Comparison of ENCODE assay signal across 13 cellular contexts in genomic region chr11:2523821-2524391, GRCh38.
DNase-seq lines count a peak whose midpoint lies in the region; ATAC-seq and TF ChIP-seq lines count a peak whose summit lies in the region.
"Had no signal": no experiment of that assay in that cellular context is flagged by ENCODE, and none has a peak within 500 bp of the region (broad histone marks: within the 10 kb centered on the region; RNA-seq: fewer than 3 reads in every experiment).

No MANE protein-coding gene starts in this region.

- H3K4me1 Mint-ChIP-seq in nephron progenitor cell: peaks cover 23% of the 10 kb centered on the region
- H3K4me1 Mint-ChIP-seq: neural crest cell had no signal

- WGBS in adrenal gland, 4 donors: 69 to 77% (median 73%) methylated on average over 11 to 18 of the region's 18 CpGs
- whole genome bisulfite sequencing in testis, 2 donors: 87 to 91% methylated on average over 18 of the region's 18 CpGs

- H3K27ac ChIP-seq in adrenal gland (peak overlapping the region in 4 of 5 donors; percentile 10 to 82 (median 58)), lower lobe of right lung (no peak overlapping the region), testis (no peak overlapping the region)
- H3K27ac ChIP-seq: cardiac muscle cell had no signal

- H3K27me3 Mint-ChIP-seq in nephron progenitor cell (ENCODE audit: low read depth, poor library complexity): peaks cover 40% of the 10 kb centered on the region

- H3K4me3 ChIP-seq in adrenal gland: no peak overlapping the region
- H3K4me3 ChIP-seq in lower lobe of right lung: no peak overlapping the region
- no peak overlapping the region for H3K4me3 ChIP-seq in testis
- H3K4me3 ChIP-seq: cardiac muscle cell had no signal

- H3K27me3 ChIP-seq in adrenal gland: no peaks in the 10 kb centered on the region
- no peaks in the 10 kb centered on the region for H3K27me3 ChIP-seq in lower lobe of right lung (ENCODE audit: low read depth)
- H3K27me3 ChIP-seq in testis: no peaks in the 10 kb centered on the region

- H3K4me1 ChIP-seq in adrenal gland (replicated peaks in 1 of 2) (peaks cover 51 to 59% of the 10 kb centered on the region in 2 donors), lower lobe of right lung (peaks cover 16% of the 10 kb centered on the region), testis (no peaks in the 10 kb centered on the region)

- no peak overlapping the region for H3K4me3 Mint-ChIP-seq in nephron progenitor cell
- H3K4me3 Mint-ChIP-seq: neural crest cell had no signal

- peak; percentile 1 for DNase-seq in activated naive CD4-positive, alpha-beta T cell treated with Interleukin-2 at 50 U/mL for 16 hours
- no peak for DNase-seq in activated naive CD4-positive, alpha-beta T cell (lab: John Stamatoyannopoulos, UW)
- DNase-seq in adrenal gland (peak; percentile 14 to 51 (median 22)), lower lobe of right lung (peak; percentile 29), testis (peak; percentile 10), NCI-H345 treated with DMSO at 0.1 percent for 48 hours (lab: John Stamatoyannopoulos, UW; ENCODE audit: unreplicated experiment) (no peak), nephron progenitor cell (no peak)
- DNase-seq: NCI-H1048; NCI-H226; stimulated activated CD4-positive, alpha-beta T cell treated with anti-CD3 and anti-CD28 coated beads, Interleukin-15, amount 100 ng/mL, for 24 hours had no signal

- no peak overlapping the region for H3K27ac Mint-ChIP-seq in nephron progenitor cell

- H3K36me3 Mint-ChIP-seq in nephron progenitor cell (ENCODE audit: low read depth): no peaks in the 10 kb centered on the region

- H3K9me3 ChIP-seq in adrenal gland (replicated peaks in 1 of 3) (no peaks in the 10 kb centered on the region), lower lobe of right lung (no peaks in the 10 kb centered on the region), testis (no peaks in the 10 kb centered on the region)

- intact Hi-C loops in adrenal gland (cut with DNase I): loop anchor here (10.0 kb wide), 4 partner anchors 209 to 329 kb away; partner anchors contain the start of genes C11orf21 (in 1 of the 2) and TSPAN32 (in 1 of the 2)
- intact Hi-C loops in lower lobe of right lung (cut with DNase I): no loop called here
- intact Hi-C loops in testis (cut with DNase I; ENCODE audit: low total_unique reads): no loop called here

- ATAC-seq in lower lobe of right lung (no peak), GM19397 (IDR thresholded peaks at IDR 0.05; ENCODE audit: unreplicated experiment) (no peak)

- no peaks in the 10 kb centered on the region for H3K9me3 Mint-ChIP-seq in nephron progenitor cell
- H3K9me3 Mint-ChIP-seq: neural crest cell had no signal

- TF ChIP-seq POLR2A in adrenal gland (IDR thresholded peaks at IDR 0.05) (no peak), testis (IDR thresholded peaks at IDR 0.05) (no peak)

- H3K36me3 ChIP-seq in adrenal gland (replicated peaks in 1 of 2) (peaks cover 0 to 6% of the 10 kb centered on the region in 2 donors), lower lobe of right lung (no peaks in the 10 kb centered on the region), testis (ENCODE audit: low read depth, missing control alignments) (no peaks in the 10 kb centered on the region)
- H3K36me3 ChIP-seq: cardiac muscle cell had no signal

- TF ChIP-seq CTCF in adrenal gland (IDR thresholded peaks at IDR 0.05): no peak
- no peak for TF ChIP-seq CTCF in lower lobe of right lung (IDR thresholded peaks at IDR 0.05)
- no peak for TF ChIP-seq CTCF in testis (IDR thresholded peaks at IDR 0.05)
- TF ChIP-seq CTCF in nephron progenitor cell (IDR thresholded peaks at IDR 0.05): no peak

Comparison
In these comparisons a context has a peak if more than half of its experiments do, and no peak if none do; other contexts are left out.
1. DNase-seq: peak in activated naive CD4-positive, alpha-beta T cell treated with Interleukin-2 at 50 U/mL for 16 hours (single experiment), adrenal gland (7 of 7), lower lobe of right lung (single experiment) and testis (single experiment); none in activated naive CD4-positive, alpha-beta T cell (0 of 4), NCI-H345 treated with DMSO at 0.1 percent for 48 hours (single experiment) and nephron progenitor cell (single experiment).
2. H3K27ac ChIP-seq: peak in adrenal gland (4 of 5); none in lower lobe of right lung (single experiment) and testis (0 of 2).
3. intact Hi-C loops: an anchor here in adrenal gland (10.0 kb wide); none called in lower lobe of right lung and testis.